In the genomic region with DNA sequence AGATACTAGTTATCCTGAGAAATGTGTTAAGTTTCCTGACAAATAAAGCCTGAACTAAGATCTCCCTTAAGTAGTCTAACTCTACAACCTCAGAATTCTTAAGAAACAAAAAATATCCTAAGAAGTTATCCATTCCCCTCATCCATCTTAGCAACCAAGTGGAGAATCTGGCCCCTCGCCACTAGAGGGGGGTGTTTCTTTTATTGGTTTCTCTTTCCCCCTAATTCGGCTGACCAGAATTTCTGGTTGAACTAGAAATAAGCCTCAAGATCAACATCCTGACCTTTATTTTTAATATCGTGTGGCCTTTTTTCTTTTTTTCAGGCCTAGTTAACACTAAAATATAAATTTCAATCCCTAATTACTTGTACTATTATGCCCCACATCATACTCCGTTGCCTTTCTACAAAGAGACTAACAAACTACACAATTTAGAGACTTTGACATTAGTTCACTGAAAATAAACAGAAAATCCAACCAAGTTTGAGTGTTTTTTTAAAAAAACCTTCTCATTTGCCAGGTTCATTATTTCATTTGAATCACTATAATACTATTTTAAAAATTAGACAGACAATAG, we compare ENCODE assay signal across 8 cellular contexts. TPM values are rescaled to one million over a fixed set of nuclear protein-coding genes. Genes with fewer than 3 reads are reported as not detected.
DNase-seq lines count a peak whose midpoint lies in the region; ATAC-seq and TF ChIP-seq lines count a peak whose summit lies in the region.

No MANE protein-coding gene starts in this region.

- ATAC-seq in HG03175 (IDR thresholded peaks at IDR 0.05; ENCODE audit: unreplicated experiment), result peak; percentile 57

- H3K4me1 ChIP-seq in fibroblast of lung (ENCODE audit: control insufficient read depth, extremely low read depth, insufficient read depth, low read length) (no peaks in the 10 kb centered on the region), vagina (peaks cover 4% of the 10 kb centered on the region)

- no peak overlapping the region for H3K9ac ChIP-seq in fibroblast of lung (ENCODE audit: insufficient read depth, low read length)

- no peak overlapping the region for H3K4me2 ChIP-seq in fibroblast of lung (ENCODE audit: extremely low read depth, insufficient read depth, low read length)

- H3K4me1 Mint-ChIP-seq in neural crest cell, result no peaks in the 10 kb centered on the region

- H3K36me3 ChIP-seq in fibroblast of lung (ENCODE audit: control insufficient read depth, insufficient read depth, low read length) (no peaks in the 10 kb centered on the region), vagina (no peaks in the 10 kb centered on the region)

- H3K4me3 Mint-ChIP-seq in neural crest cell, result no peak overlapping the region

- no peaks in the 10 kb centered on the region for H4K20me1 ChIP-seq in fibroblast of lung (ENCODE audit: control insufficient read depth, extremely low read depth, insufficient read depth, low read length)

- H3K79me2 ChIP-seq in fibroblast of lung (ENCODE audit: control insufficient read depth, insufficient read depth, low read length), result no peaks in the 10 kb centered on the region

- H3K27me3 ChIP-seq in fibroblast of lung (ENCODE audit: control insufficient read depth, insufficient read depth, low read length) (no peaks in the 10 kb centered on the region), vagina (no peaks in the 10 kb centered on the region)

- H3K27ac ChIP-seq in fibroblast of lung (ENCODE audit: insufficient read depth, low read length), result no peak overlapping the region
- H3K27ac ChIP-seq in vagina, result no peak overlapping the region

- no peaks in the 10 kb centered on the region for H3K36me3 Mint-ChIP-seq in neural crest cell (ENCODE audit: low read depth)

- TF ChIP-seq CTCF in fibroblast of lung (conservative IDR thresholded peaks at IDR 0.05 in 1 of 2, IDR thresholded peaks at IDR 0.05 in 1 of 2; ENCODE audit: low read depth in 1 of 2, low read length in 2 of 2) (peak; percentile 81 to 83), neural crest cell (conservative IDR thresholded peaks at IDR 0.05) (peak; percentile 89), vagina (IDR thresholded peaks at IDR 0.05) (peak; percentile 57 to 80 (median 62))

- H3K27ac Mint-ChIP-seq in neural crest cell (ENCODE audit: unreplicated experiment), result no peak overlapping the region

- H3K9me3 ChIP-seq in fibroblast of lung (ENCODE audit: control insufficient read depth, insufficient read depth, low read depth, low read length), result no peaks in the 10 kb centered on the region
- H3K9me3 ChIP-seq in vagina, result no peaks in the 10 kb centered on the region

- TF ChIP-seq POLR2A in vagina (IDR thresholded peaks at IDR 0.05), result no peak

- H3K9me3 Mint-ChIP-seq in neural crest cell, result no peaks in the 10 kb centered on the region

- H3K27me3 Mint-ChIP-seq in neural crest cell (ENCODE audit: low read depth), result no peaks in the 10 kb centered on the region

- peak overlapping the region; percentile 37 for H2AFZ ChIP-seq in fibroblast of lung (ENCODE audit: low read length)

- intact Hi-C loops in vagina (cut with DNase I), result no loop called here

- peak; percentile 15 for DNase-seq in NK-92 treated with Interleukin-12 subunit alpha and Interleukin-12 subunit beta, amount 100 ng/mL, for 24 hours (lab: John Stamatoyannopoulos, UW)
- DNase-seq in NK-92 (lab: John Stamatoyannopoulos, UW; ENCODE audit: unreplicated experiment) (no peak), NCI-H748 treated with DMSO at 0.1 percent for 48 hours (lab: John Stamatoyannopoulos, UW) (peak; percentile 26), activated T-cell treated with anti-CD3 and anti-CD28 coated beads for 1 hour (ENCODE audit: low read depth) (peak; percentile 57), fibroblast of lung (ENCODE audit: low read depth in 2 of 2) (peak; percentile 41 to 71), neural crest cell (ENCODE audit: low read depth, low spot score) (peak; percentile 53), vagina (ENCODE audit: extremely low spot score in 2 of 2) (no peak)

- H3K4me3 ChIP-seq in fibroblast of lung (replicated peaks in 1 of 4; ENCODE audit: control extremely low read depth in 1 of 4, insufficient read depth in 1 of 4, low read depth in 3 of 4, low read length in 4 of 4) (no peak overlapping the region), vagina (no peak overlapping the region)

RNA-seq across cellular contexts. Expression of gene NR4A3, which starts 14.3 kb away (rescaled TPM):
- total RNA-seq in fibroblast of lung (5.6 and 9.1 TPM in 2 replicates), neural crest cell (0.91 and 0.93 TPM in 2 replicates), vagina (23.3 TPM)
- polyA plus RNA-seq in fibroblast of lung, result 2.6 and 8.2 TPM in 2 replicates
- 3.7 and 14.5 TPM in 2 replicates for polyA plus RNA-seq in fibroblast of lung (2012)
- polyA minus RNA-seq in fibroblast of lung (ENCODE audit: low replicate concordance), result 9.0 and 17.9 TPM in 2 replicates

Comparison
In these comparisons a context has a peak if more than half of its experiments do, and no peak if none do; other contexts are left out.
1. DNase-seq: peak in NK-92 treated with Interleukin-12 subunit alpha and Interleukin-12 subunit beta, amount 100 ng/mL, for 24 hours (single experiment), NCI-H748 treated with DMSO at 0.1 percent for 48 hours (single experiment), activated T-cell treated with anti-CD3 and anti-CD28 coated beads for 1 hour (single experiment), fibroblast of lung (2 of 2) and neural crest cell (single experiment); none in NK-92 (single experiment) and vagina (0 of 2).
2. Peak in every context shown above with its lines, with median percentiles within 50 percentile points of each other: CTCF ChIP-seq.